In genomic region chr2:11411768-11412448, GRCh38 we compare ENCODE assay signal across 1 cellular context.
TF ChIP-seq lines count a peak whose summit lies in the region.

No MANE protein-coding gene starts in this region.

TF ChIP-seq in HepG2, 621 proteins besides CTCF, POLR2A, EP300 and RAD21 (continued from another document):
- peak; percentile 37; the same call in 1 of the 2 replicates for TF ChIP-seq ZHX2 (IDR thresholded peaks at IDR 0.05; ENCODE audit: low read depth)
- no peak for TF ChIP-seq ZHX2 (CRISPR knock-in tag; IDR thresholded peaks at IDR 0.05; ENCODE audit: borderline replicate concordance)
- TF ChIP-seq ATAD3A (CRISPR knock-in tag; IDR thresholded peaks at IDR 0.05) = no peak
- TF ChIP-seq RXRA (CRISPR knock-in tag; IDR thresholded peaks at IDR 0.05) = no peak; the same call in 1 of the 2 replicates
- TF ChIP-seq CEBPG (CRISPR knock-in tag; IDR thresholded peaks at IDR 0.05) = 0 out of 2 replicates have a peak, but pooled peaks have one; percentile 6
- no peak for TF ChIP-seq FOXA1 (IDR thresholded peaks at IDR 0.05)
- TF ChIP-seq FOXA1 (CRISPR knock-in tag; IDR thresholded peaks at IDR 0.05) = no peak
- no peak for TF ChIP-seq DMTF1 (CRISPR knock-in tag; IDR thresholded peaks at IDR 0.05)
- TF ChIP-seq ZSCAN30 (CRISPR knock-in tag; IDR thresholded peaks at IDR 0.05) = no peak
- TF ChIP-seq SMC3 (IDR thresholded peaks at IDR 0.05; ENCODE audit: low read length) = peak; percentile 97
- no peak for TF ChIP-seq ZSCAN25 (CRISPR knock-in tag; IDR thresholded peaks at IDR 0.05)
- no peak for TF ChIP-seq JUNB (CRISPR knock-in tag; IDR thresholded peaks at IDR 0.05; ENCODE audit: borderline replicate concordance)
- TF ChIP-seq ERF (CRISPR knock-in tag; IDR thresholded peaks at IDR 0.05) = peak; percentile 60; the same call in 1 of the 2 replicates
- peak; percentile 44; the same call in 1 of the 2 replicates for TF ChIP-seq SAFB2 (CRISPR knock-in tag; IDR thresholded peaks at IDR 0.05; ENCODE audit: borderline replicate concordance, low read depth)
- 0 out of 2 replicates have a peak, but pooled peaks have one; percentile 27 for TF ChIP-seq ISL2 (CRISPR knock-in tag; IDR thresholded peaks at IDR 0.05)
- no peak for TF ChIP-seq ZNF513 (CRISPR knock-in tag; conservative IDR thresholded peaks at IDR 0.05)
- TF ChIP-seq ZNF350 (CRISPR knock-in tag; IDR thresholded peaks at IDR 0.05; ENCODE audit: borderline replicate concordance, low read depth) = no peak
- TF ChIP-seq SP4 (CRISPR knock-in tag; IDR thresholded peaks at IDR 0.05) = peak; percentile 38; the same call in 1 of the 2 replicates
- peak; percentile 74 for TF ChIP-seq TEAD3 (CRISPR knock-in tag; optimal IDR thresholded peaks at IDR 0.05; ENCODE audit: borderline replicate concordance)
- TF ChIP-seq PRMT3 (CRISPR knock-in tag; IDR thresholded peaks at IDR 0.05; ENCODE audit: borderline replicate concordance, low read depth) = no peak
- 0 out of 2 replicates have a peak, but pooled peaks have one; percentile 63 for TF ChIP-seq DNMT3B (CRISPR knock-in tag; conservative IDR thresholded peaks at IDR 0.05)
- TF ChIP-seq ZNF550 (CRISPR knock-in tag; IDR thresholded peaks at IDR 0.05; ENCODE audit: borderline replicate concordance) = no peak
- peak; percentile 38; the same call in 1 of the 2 replicates for TF ChIP-seq GATAD2A (CRISPR knock-in tag; IDR thresholded peaks at IDR 0.05)
TF ChIP-seq in HepG2: peak in this region for 47.
